8 cellular contexts compared by ENCODE assay signal in the genomic region with DNA sequence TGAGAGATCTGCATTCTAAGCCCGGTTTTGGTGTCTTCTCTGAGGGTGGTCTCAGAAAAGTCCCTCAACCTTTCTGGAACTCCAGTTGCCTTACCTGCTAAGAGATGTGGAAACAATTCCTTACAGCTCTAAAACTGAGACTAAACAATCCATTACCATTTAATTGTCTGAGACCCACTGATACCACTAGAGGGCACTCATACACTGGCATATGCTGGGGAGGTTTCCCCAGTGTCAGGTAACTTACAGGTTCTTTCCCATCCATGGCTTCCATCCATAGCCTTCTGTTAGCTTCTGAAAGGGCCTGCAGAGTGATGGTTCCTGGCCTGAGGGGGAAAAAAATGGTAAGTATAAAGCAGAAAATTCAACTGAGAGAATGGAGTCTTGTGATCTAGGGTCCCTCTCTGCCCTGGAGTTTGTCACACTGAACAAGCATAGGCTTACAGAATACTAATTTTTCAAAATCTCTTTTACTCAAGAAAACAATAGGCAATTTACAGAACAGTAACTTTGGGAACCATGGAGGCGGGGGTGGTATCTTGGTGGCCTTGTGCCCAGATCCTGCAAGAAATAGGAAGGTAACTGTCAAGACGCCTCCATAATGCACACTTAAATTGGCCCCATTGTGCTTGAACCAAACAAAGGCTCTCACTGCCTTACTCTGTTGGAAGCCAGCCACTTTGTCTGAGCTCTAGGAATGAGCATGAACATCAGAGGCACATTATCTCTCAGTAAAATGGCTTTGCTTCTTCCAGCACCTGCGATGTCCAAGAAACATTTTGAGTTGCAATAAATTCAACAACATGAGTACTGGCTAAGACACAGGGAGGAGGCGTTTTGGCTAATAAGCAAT.
DNase-seq lines count a peak whose midpoint lies in the region; ATAC-seq, FAIRE-seq and TF ChIP-seq lines count a peak whose summit lies in the region.

No MANE protein-coding gene starts in this region.

- intact Hi-C loops in HCT116 (cut with micrococcal nuclease) (loop anchor here (1.0 to 5.0 kb wide), 4 partner anchors 265 to 610 kb away; no protein-coding TSS in a partner anchor), prostate gland (cut with DNase I) (loop anchor here (2.0 kb wide), 1 partner anchor 266 kb away; no protein-coding TSS in a partner anchor)

- no peaks in the 10 kb centered on the region for H3K9me3 Mint-ChIP-seq in activated CD8-positive, alpha-beta T cell treated with anti-CD3 and anti-CD28 coated beads, Interleukin-2, amount 10 ng/mL, durations not matched to agents 7 days and 5 days (ENCODE audit: insufficient read depth)

- H3K36me3 ChIP-seq in HCT116 (ENCODE audit: control insufficient read depth in 1 of 2, insufficient read depth in 2 of 2, low read length in 2 of 2): no peaks in the 10 kb centered on the region
- H3K36me3 ChIP-seq in prostate gland: no peaks in the 10 kb centered on the region

- no peak overlapping the region for H3K4me3 Mint-ChIP-seq in activated CD8-positive, alpha-beta T cell treated with anti-CD3 and anti-CD28 coated beads, Interleukin-2, amount 10 ng/mL, durations not matched to agents 7 days and 5 days

- DNase-seq in AG08395 (ENCODE audit: low spot score): peak; percentile 71
- DNase-seq in HCT116 (ENCODE audit: low read depth, low spot score): peak; percentile 37
- DNase-seq in NCI-H1694 treated with DMSO at 0.1 percent for 48 hours (lab: John Stamatoyannopoulos, UW): peak; percentile 51
- peak; percentile 42 for DNase-seq in activated CD8-positive, alpha-beta T cell treated with anti-CD3 and anti-CD28 coated beads, Interleukin-2, amount 10 ng/mL, durations not matched to agents 7 days and 5 days
- DNase-seq in germinal center (ENCODE audit: low spot score): peak; percentile 8
- DNase-seq in prostate gland (ENCODE audit: low spot score): peak; percentile 43
- no peak for DNase-seq in effector CD8-positive, alpha-beta T cell (lab: John Stamatoyannopoulos, UW)

- no TSS peak for BruUV-seq in HCT116 (replicated peaks; lab: Mats Ljungman, UMichigan)

- H3K4me1 ChIP-seq in HCT116 (ENCODE audit: control insufficient read depth in 1 of 2, insufficient read depth in 2 of 2, low read length in 2 of 2) (peaks cover 10 to 16% of the 10 kb centered on the region in 2 experiments), prostate gland (replicated peaks) (no peaks in the 10 kb centered on the region)

- no peak overlapping the region for H2AFZ ChIP-seq in HCT116 (ENCODE audit: low read depth, low read length, poor library complexity, severe bottlenecking)

- CTCF ChIA-PET in HCT116 (lab: Charles Lee): interaction anchor here (0.6 to 2.3 kb wide), 14 partner anchors 9 to 611 kb away, joined by 3 to 38 read pairs (median 4); partner anchors contain the start of gene YIPF6
- CTCF ChIA-PET in activated CD8-positive, alpha-beta T cell treated with anti-CD3 and anti-CD28 coated beads, Interleukin-2, amount 10 ng/mL, durations not matched to agents 7 days and 5 days (lab: Charles Lee): interaction anchor here (0.9 to 1.4 kb wide), 5 partner anchors 265 to 513 kb away, joined by 3 to 6 read pairs (median 4); no protein-coding TSS in a partner anchor

- H3K27me3 ChIP-seq in HCT116 (ENCODE audit: insufficient read depth, low read length): no peaks in the 10 kb centered on the region
- no peaks in the 10 kb centered on the region for H3K27me3 ChIP-seq in prostate gland (replicated peaks; ENCODE audit: insufficient read depth)

- no peaks in the 10 kb centered on the region for H4K20me1 ChIP-seq in HCT116 (ENCODE audit: insufficient read depth)

- H3K9me2 ChIP-seq in HCT116 (ENCODE audit: insufficient read depth): no peaks in the 10 kb centered on the region

- H3K4me1 Mint-ChIP-seq in activated CD8-positive, alpha-beta T cell treated with anti-CD3 and anti-CD28 coated beads, Interleukin-2, amount 10 ng/mL, durations not matched to agents 7 days and 5 days (ENCODE audit: low read depth): peaks cover 1% of the 10 kb centered on the region

- TF ChIP-seq CTCF in HCT116 (IDR thresholded peaks at IDR 0.05 in 2 of 3, conservative IDR thresholded peaks at IDR 0.05 in 1 of 3; ENCODE audit: borderline replicate concordance in 1 of 3, insufficient read depth in 1 of 3, low read depth in 2 of 3, low read length in 2 of 3): peak; percentile 53 to 67 (median 60)
- TF ChIP-seq CTCF in prostate gland (IDR thresholded peaks at IDR 0.05): peak; percentile 16 to 67 (median 55)

- RAD21 ChIA-PET in HCT116 (lab: Charles Lee; ENCODE audit: low non-redundant PET in 1 of 2, low total read pairs in 2 of 2, uncharacterized antibody in 2 of 2, unreplicated experiment in 2 of 2): interaction anchor here (0.6 to 1.6 kb wide), 5 partner anchors 236 to 611 kb away, joined by 3 to 10 read pairs (median 4); partner anchors contain the start of gene OPHN1 (in 1 of the 2)

- H3K27ac ChIP-seq in HCT116 (ENCODE audit: low read depth, low read length) (no peak overlapping the region), prostate gland (no peak overlapping the region)

- POLR2A ChIA-PET in HCT116 (lab: Charles Lee): no interaction called here
- POLR2A ChIA-PET in activated CD8-positive, alpha-beta T cell treated with anti-CD3 and anti-CD28 coated beads, Interleukin-2, amount 10 ng/mL, durations not matched to agents 7 days and 5 days (lab: Charles Lee): interaction anchor here (0.5 kb wide), 1 partner anchor 132 kb away, joined by 4 read pairs; no protein-coding TSS in a partner anchor

- FAIRE-seq in G401.6 (lab: Jason Lieb, UNC): peak; percentile 80

- TF ChIP-seq POLR2A in HCT116 (IDR thresholded peaks at IDR 0.05; ENCODE audit: borderline replicate concordance, extremely low read depth, insufficient read depth, insufficient read length): no peak
- TF ChIP-seq POLR2A in prostate gland (IDR thresholded peaks at IDR 0.05): no peak

- H3K27me3 Mint-ChIP-seq in activated CD8-positive, alpha-beta T cell treated with anti-CD3 and anti-CD28 coated beads, Interleukin-2, amount 10 ng/mL, durations not matched to agents 7 days and 5 days (ENCODE audit: low read depth): peaks cover 5% of the 10 kb centered on the region

- H3K4me2 ChIP-seq in HCT116 (ENCODE audit: low read length): no peak overlapping the region

- no peak overlapping the region for H3K9ac ChIP-seq in HCT116 (ENCODE audit: low read length)

- H3K27ac Mint-ChIP-seq in activated CD8-positive, alpha-beta T cell treated with anti-CD3 and anti-CD28 coated beads, Interleukin-2, amount 10 ng/mL, durations not matched to agents 7 days and 5 days: no peak overlapping the region

- H3K36me3 Mint-ChIP-seq in activated CD8-positive, alpha-beta T cell treated with anti-CD3 and anti-CD28 coated beads, Interleukin-2, amount 10 ng/mL, durations not matched to agents 7 days and 5 days (ENCODE audit: low read depth): no peaks in the 10 kb centered on the region

- H3K9me3 ChIP-seq in HCT116 (ENCODE audit: control insufficient read depth in 1 of 2, insufficient read depth in 1 of 2, low read depth in 1 of 2, low read length in 2 of 2) (no peaks in the 10 kb centered on the region), prostate gland (no peaks in the 10 kb centered on the region)

- 24% methylated on average over 5 of the region's 5 CpGs for WGBS in prostate gland

- TF ChIP-seq RAD21 in HCT116 (IDR thresholded peaks at IDR 0.05; ENCODE audit: low read depth): peak; percentile 87

- no peaks in the 10 kb centered on the region for H3K79me2 ChIP-seq in HCT116 (ENCODE audit: insufficient read depth, low read length)

- H3K4me3 ChIP-seq in HCT116 (replicated peaks in 1 of 2; ENCODE audit: low read depth in 1 of 2, low read length in 2 of 2) (no peak overlapping the region), prostate gland (no peak overlapping the region)

- peak; percentile 87 for ATAC-seq in HCT116
- ATAC-seq in activated CD8-positive, alpha-beta T cell treated with anti-CD3 and anti-CD28 coated beads, Interleukin-2, amount 10 ng/mL, durations not matched to agents 7 days and 5 days: no peak

TF ChIP-seq in HCT116, 20 proteins besides CTCF, POLR2A, EP300 and RAD21:
- TF ChIP-seq SRF (IDR thresholded peaks at IDR 0.05; ENCODE audit: low read depth): no peak
- TF ChIP-seq ZNF274 (IDR thresholded peaks at IDR 0.05; ENCODE audit: low read depth, low read length): no peak
- TF ChIP-seq YY1 (IDR thresholded peaks at IDR 0.05; ENCODE audit: extremely low read depth, insufficient replicate concordance, low read depth, low read length): no peak
- no peak for TF ChIP-seq ATF3 (IDR thresholded peaks at IDR 0.05)
- no peak for TF ChIP-seq CBX3 (IDR thresholded peaks at IDR 0.05; ENCODE audit: low read depth)
- no peak for TF ChIP-seq EZH2 (IDR thresholded peaks at IDR 0.05)
- no peak for TF ChIP-seq ELF1 (IDR thresholded peaks at IDR 0.05; ENCODE audit: borderline replicate concordance, low read depth)
- TF ChIP-seq MAX (IDR thresholded peaks at IDR 0.05): no peak
TF ChIP-seq in HCT116: peak in this region for 0.
